23 cellular contexts compared by ENCODE assay signal in genomic region chr4:118290951-118291350, GRCh38.
A peak's percentile ranks its signal among the peaks of the same experiment; 100 is the strongest.
DNase-seq lines count a peak whose midpoint lies in the region; TF ChIP-seq lines count a peak whose summit lies in the region.
"Had no signal": no experiment of that assay in that cellular context is flagged by ENCODE, and none has a peak within 500 bp of the region (broad histone marks: within the 10 kb centered on the region; RNA-seq: fewer than 3 reads in every experiment).

No MANE protein-coding gene starts in this region.

- no peak overlapping the region for H3K27ac ChIP-seq in breast epithelium
- H3K27ac ChIP-seq: HL-60 had no signal

- BruUV-seq in MCF 10A (replicated peaks; lab: Mats Ljungman, UMichigan) = no TSS peak

- H3K36me3 ChIP-seq in breast epithelium (no peaks in the 10 kb centered on the region), adipocyte (ENCODE audit: control insufficient read depth, insufficient read depth, low read length, severe bottlenecking) (no peaks in the 10 kb centered on the region)

- no peak for TF ChIP-seq CTCF in MCF 10A (IDR thresholded peaks at IDR 0.05; ENCODE audit: unreplicated experiment)
- no peak for TF ChIP-seq CTCF in breast epithelium (IDR thresholded peaks at IDR 0.05)

- POLR2A ChIA-PET in MCF 10A (lab: Yijun Ruan, JAX) = no interaction called here

- H3K27me3 Mint-ChIP-seq in MCF 10A (ENCODE audit: insufficient read depth, unreplicated experiment) = no peaks in the 10 kb centered on the region

- intact Hi-C loops in MCF 10A (cut with micrococcal nuclease) (no loop called here), breast epithelium (cut with DNase I; ENCODE audit: low total_unique reads) (no loop called here)

- no peak overlapping the region for H3K9ac ChIP-seq in adipocyte (ENCODE audit: low read length)

- TF ChIP-seq POLR2A in breast epithelium (IDR thresholded peaks at IDR 0.05) = no peak

- H3K4me3 ChIP-seq in breast epithelium (no peak overlapping the region), adipocyte (ENCODE audit: low read length) (no peak overlapping the region)

- H3K27ac Mint-ChIP-seq in MCF 10A (ENCODE audit: low read depth, unreplicated experiment) = peak overlapping the region; percentile 1
- H3K27ac Mint-ChIP-seq: CD8-positive, alpha-beta T cell had no signal

- H3K36me3 Mint-ChIP-seq in MCF 10A (ENCODE audit: insufficient read depth, unreplicated experiment) = no peaks in the 10 kb centered on the region
- H3K36me3 Mint-ChIP-seq: CD8-positive, alpha-beta T cell had no signal

- no peaks in the 10 kb centered on the region for H3K27me3 ChIP-seq in breast epithelium
- H3K27me3 ChIP-seq in adipocyte (replicated peaks; ENCODE audit: control insufficient read depth, insufficient read depth, low read length) = no peaks in the 10 kb centered on the region

- no peaks in the 10 kb centered on the region for H3K9me3 Mint-ChIP-seq in MCF 10A (ENCODE audit: unreplicated experiment)
- H3K9me3 Mint-ChIP-seq: CD8-positive, alpha-beta T cell had no signal

- H3K4me1 Mint-ChIP-seq in MCF 10A (ENCODE audit: insufficient read depth, unreplicated experiment) = peaks cover 18% of the 10 kb centered on the region

- H3K4me3 Mint-ChIP-seq in MCF 10A (ENCODE audit: unreplicated experiment) = no peak overlapping the region
- H3K4me3 Mint-ChIP-seq: CD8-positive, alpha-beta T cell had no signal

- H3K4me1 ChIP-seq in breast epithelium (no peaks in the 10 kb centered on the region), adipocyte (ENCODE audit: control insufficient read depth, insufficient read depth, low read length) (peaks cover 34% of the 10 kb centered on the region)

- DNase-seq in MCF 10A (ENCODE audit: unreplicated experiment) (no peak), breast epithelium (ENCODE audit: low spot score in 2 of 2) (no peak), adipocyte (ENCODE audit: low read depth) (peak; percentile 30), iris pigment epithelial cell (ENCODE audit: low read depth) (peak; percentile 56), NK-92 (lab: John Stamatoyannopoulos, UW; ENCODE audit: unreplicated experiment) (no peak), NCI-H1105 treated with DMSO at 0.1 percent for 48 hours (lab: John Stamatoyannopoulos, UW) (no peak), DMS153 treated with DMSO at 0.1 percent for 48 hours (lab: John Stamatoyannopoulos, UW; ENCODE audit: unreplicated experiment) (no peak), NCI-H748 (lab: John Stamatoyannopoulos, UW; ENCODE audit: unreplicated experiment) (no peak)
- DNase-seq: 8988T; AML-193; C1 segment of cervical spinal cord; CD8-positive, alpha-beta T cell; GF-D8; KG1; NCI-H1105; NCI-H2081; NCI-H2171; NCI-H345; NCI-H524; PC-3; Right ventricle myocardium superior; SW 1271 had no signal

- H3K9me3 ChIP-seq in breast epithelium (no peaks in the 10 kb centered on the region), adipocyte (ENCODE audit: control insufficient read depth, low read length) (no peaks in the 10 kb centered on the region)

- CTCF ChIA-PET in MCF 10A (lab: Yijun Ruan, JAX) = no interaction called here

Comparison
In these comparisons a context has a peak if more than half of its experiments do, and no peak if none do; other contexts are left out.
1. DNase-seq: peak in adipocyte (single experiment) and iris pigment epithelial cell (single experiment); none in MCF 10A (single experiment), breast epithelium (0 of 2), NK-92 (single experiment), NCI-H1105 treated with DMSO at 0.1 percent for 48 hours (single experiment), DMS153 treated with DMSO at 0.1 percent for 48 hours (single experiment) and NCI-H748 (single experiment).